ENCODE assay signal across 8 cellular contexts in genomic region chr14:35140718-35141581, GRCh38. TPM values are rescaled to one million over a fixed set of nuclear protein-coding genes. Genes with fewer than 3 reads are reported as not detected.
DNase-seq lines count a peak whose midpoint lies in the region; ATAC-seq, FAIRE-seq and TF ChIP-seq lines count a peak whose summit lies in the region.

No MANE protein-coding gene starts in this region.

- peaks cover 0 to 2% (median 0%) of the 10 kb centered on the region in 7 donors for H3K9me3 Mint-ChIP-seq in CD14-positive monocyte
- H3K9me3 Mint-ChIP-seq in stimulated activated effector memory CD8-positive, alpha-beta T cell treated with anti-CD3 and anti-CD28 coated beads, Interleukin-12 subunit alpha, Interleukin-12 subunit beta, amount 100 ng/mL, for 72 hours = no peaks in the 10 kb centered on the region
- H3K9me3 Mint-ChIP-seq in activated naive CD8-positive, alpha-beta T cell treated with anti-CD3 and anti-CD28 coated beads, Interleukin-2, amount 50 U/mL, for 24 hours = no peaks in the 10 kb centered on the region

- H3K4me3 Mint-ChIP-seq in CD14-positive monocyte = no peak overlapping the region
- no peak overlapping the region for H3K4me3 Mint-ChIP-seq in stimulated activated effector memory CD8-positive, alpha-beta T cell treated with anti-CD3 and anti-CD28 coated beads, Interleukin-12 subunit alpha, Interleukin-12 subunit beta, amount 100 ng/mL, for 72 hours
- no peak overlapping the region for H3K4me3 Mint-ChIP-seq in activated naive CD8-positive, alpha-beta T cell treated with anti-CD3 and anti-CD28 coated beads, Interleukin-2, amount 50 U/mL, for 24 hours

- DNase-seq in CD14-positive monocyte (ENCODE audit: low spot score) (no peak), HCEC 1CT (peak; percentile 41), SK-N-DZ (ENCODE audit: low spot score) (peak; percentile 33), left lobe of liver (ENCODE audit: low spot score) (no peak), GM12892 (ENCODE audit: insufficient read length) (no peak)
- DNase-seq in stimulated activated effector memory CD8-positive, alpha-beta T cell treated with anti-CD3 and anti-CD28 coated beads, Interleukin-12 subunit alpha, Interleukin-12 subunit beta, amount 100 ng/mL, for 72 hours (ENCODE audit: low spot score in 2 of 2) = no peak
- no peak for DNase-seq in activated naive CD8-positive, alpha-beta T cell treated with anti-CD3 and anti-CD28 coated beads, Interleukin-2, amount 50 U/mL, for 24 hours

- no peak for TF ChIP-seq POLR2A in GM12892 (IDR thresholded peaks at IDR 0.05; ENCODE audit: low read depth, low read length)

- peaks cover 34 to 61% of the 10 kb centered on the region in 2 donors for H3K36me3 Mint-ChIP-seq in CD14-positive monocyte
- peaks cover 58% of the 10 kb centered on the region for H3K36me3 Mint-ChIP-seq in stimulated activated effector memory CD8-positive, alpha-beta T cell treated with anti-CD3 and anti-CD28 coated beads, Interleukin-12 subunit alpha, Interleukin-12 subunit beta, amount 100 ng/mL, for 72 hours
- H3K36me3 Mint-ChIP-seq in activated naive CD8-positive, alpha-beta T cell treated with anti-CD3 and anti-CD28 coated beads, Interleukin-2, amount 50 U/mL, for 24 hours (ENCODE audit: low read depth) = peaks cover 8% of the 10 kb centered on the region

- no peak for FAIRE-seq in GM12892 (lab: Jason Lieb, UNC)

- ATAC-seq in left lobe of liver = peak; percentile 69
- no peak for ATAC-seq in stimulated activated effector memory CD8-positive, alpha-beta T cell treated with anti-CD3 and anti-CD28 coated beads, Interleukin-12 subunit alpha, Interleukin-12 subunit beta, amount 100 ng/mL, for 72 hours
- ATAC-seq in activated naive CD8-positive, alpha-beta T cell treated with anti-CD3 and anti-CD28 coated beads, Interleukin-2, amount 50 U/mL, for 24 hours = no peak
- ATAC-seq in HG03520 (IDR thresholded peaks at IDR 0.05; ENCODE audit: unreplicated experiment) = no peak

- intact Hi-C loops in CD14-positive monocyte (cut with micrococcal nuclease) = loop anchor here in 1 of 2 donors (5.0 kb wide), 1 partner anchor 276 kb away; no protein-coding TSS in a partner anchor

- H3K27me3 Mint-ChIP-seq in CD14-positive monocyte (ENCODE audit: low read depth in 3 of 3) = no peaks in the 10 kb centered on the region
- H3K27me3 Mint-ChIP-seq in activated naive CD8-positive, alpha-beta T cell treated with anti-CD3 and anti-CD28 coated beads, Interleukin-2, amount 50 U/mL, for 24 hours = no peaks in the 10 kb centered on the region

- TF ChIP-seq CTCF in CD14-positive monocyte (IDR thresholded peaks at IDR 0.05) = peak; percentile 69

- H3K27ac Mint-ChIP-seq in CD14-positive monocyte = peak overlapping the region in 2 of 7 donors; percentile 31 to 42
- H3K27ac Mint-ChIP-seq in stimulated activated effector memory CD8-positive, alpha-beta T cell treated with anti-CD3 and anti-CD28 coated beads, Interleukin-12 subunit alpha, Interleukin-12 subunit beta, amount 100 ng/mL, for 72 hours = no peak overlapping the region
- H3K27ac Mint-ChIP-seq in activated naive CD8-positive, alpha-beta T cell treated with anti-CD3 and anti-CD28 coated beads, Interleukin-2, amount 50 U/mL, for 24 hours = no peak overlapping the region

- peaks cover 16% of the 10 kb centered on the region for H3K4me1 Mint-ChIP-seq in CD14-positive monocyte
- H3K4me1 Mint-ChIP-seq in stimulated activated effector memory CD8-positive, alpha-beta T cell treated with anti-CD3 and anti-CD28 coated beads, Interleukin-12 subunit alpha, Interleukin-12 subunit beta, amount 100 ng/mL, for 72 hours = peaks cover 16% of the 10 kb centered on the region
- H3K4me1 Mint-ChIP-seq in activated naive CD8-positive, alpha-beta T cell treated with anti-CD3 and anti-CD28 coated beads, Interleukin-2, amount 50 U/mL, for 24 hours = peaks cover 4% of the 10 kb centered on the region

RNA-seq across cellular contexts. Expression of gene PRORP, which starts 18.6 kb away (rescaled TPM):
- polyA plus RNA-seq in CD14-positive monocyte = 10 to 100 TPM; 17.9 to 22.2 TPM
- polyA plus RNA-seq in SK-N-DZ (2014; cell fraction: cytosol; rRNA removed) = 37.1 and 40.1 TPM in 2 replicates
- 24.7 and 25.4 TPM in 2 replicates for polyA plus RNA-seq in SK-N-DZ (2014; cell fraction: nucleus; rRNA removed)
- total RNA-seq in left lobe of liver = 18.1 TPM
- polyA plus RNA-seq in GM12892 (2012; ENCODE audit: missing spikeins) = 26.4 TPM

RNA-seq across cellular contexts. Expression of gene PPP2R3C, which starts 19.2 kb away (rescaled TPM):
- 100 to 1,000 TPM; 122 to 131 TPM for polyA plus RNA-seq in CD14-positive monocyte
- 70.2 and 71.1 TPM in 2 replicates for polyA plus RNA-seq in SK-N-DZ (2014; cell fraction: cytosol; rRNA removed)
- polyA plus RNA-seq in SK-N-DZ (2014; cell fraction: nucleus; rRNA removed) = 75.3 and 86.9 TPM in 2 replicates
- total RNA-seq in left lobe of liver = 6.1 TPM
- polyA plus RNA-seq in GM12892 (2012; ENCODE audit: missing spikeins) = 55.5 TPM

Comparison
In these comparisons a context has a peak if more than half of its experiments do, and no peak if none do; other contexts are left out.
1. DNase-seq: peak in HCEC 1CT (single experiment) and SK-N-DZ (single experiment); none in CD14-positive monocyte (single experiment), left lobe of liver (single experiment), stimulated activated effector memory CD8-positive, alpha-beta T cell treated with anti-CD3 and anti-CD28 coated beads, Interleukin-12 subunit alpha, Interleukin-12 subunit beta, amount 100 ng/mL, for 72 hours (0 of 2), activated naive CD8-positive, alpha-beta T cell treated with anti-CD3 and anti-CD28 coated beads, Interleukin-2, amount 50 U/mL, for 24 hours (single experiment) and GM12892 (single experiment).